37 cellular contexts compared by ENCODE assay signal in genomic region chr16:2804728-2805127, GRCh38. TPM values are rescaled to one million over a fixed set of nuclear protein-coding genes. Genes with fewer than 3 reads are reported as not detected.
"Had no signal": no experiment of that assay in that cellular context is flagged by ENCODE, and none has a peak within 500 bp of the region (broad histone marks: within the 10 kb centered on the region; RNA-seq: fewer than 3 reads in every experiment).

No MANE protein-coding gene starts in this region.

- H3K27ac Mint-ChIP-seq: activated B cell treated with CpG ODN at 0.5 μM for 24 hours; activated CD8-positive, alpha-beta memory T cell treated with anti-CD3 and anti-CD28 coated beads, Interleukin-2, amount 10 ng/mL, durations not matched to agents 7 days and 5 days; activated CD8-positive, alpha-beta T cell treated with anti-CD3 and anti-CD28 coated beads, Interleukin-2, amount 10 ng/mL, durations not matched to agents 7 days and 5 days; activated naive CD4-positive, alpha-beta T cell treated with anti-CD3 and anti-CD28 coated beads, Interleukin-2, amount 10 ng/mL, durations not matched to agents 7 days and 5 days; activated naive CD8-positive, alpha-beta T cell treated with anti-CD3 and anti-CD28 coated beads, Interleukin-2, amount 10 ng/mL, durations not matched to agents 7 days and 5 days; activated T-cell treated with anti-CD3 and anti-CD28 coated beads, Interleukin-2, amount 50 U/mL, for 24 hours; activated T-cell treated with anti-CD3 and anti-CD28 coated beads, Interleukin-2, amount 50 U/mL, for 72 hours; brain; dendritic cell treated with granulocyte-macrophage colony-stimulating factor and Interleukin-4, amounts not matched to agents 40 ng/mL and 50 ng/mL, for 4 days; effector memory CD8-positive, alpha-beta T cell; T-helper 17 cell; T-helper 2 cell treated with Interferon-gamma antibody and Interleukin-4, amounts not matched to agents 5 μg/mL and 100 μg/mL, for 36 hours had no signal

- ATAC-seq: activated CD4-positive, CD25-positive, alpha-beta regulatory T cell treated with anti-CD3 and anti-CD28 coated beads, Interleukin-2, amount 50 U/mL, for 24 hours; activated CD8-positive, alpha-beta memory T cell treated with anti-CD3 and anti-CD28 coated beads, Interleukin-2, amount 10 ng/mL, durations not matched to agents 7 days and 5 days; activated CD8-positive, alpha-beta T cell treated with anti-CD3 and anti-CD28 coated beads, Interleukin-2, amount 10 ng/mL, durations not matched to agents 7 days and 5 days; activated naive CD4-positive, alpha-beta T cell treated with anti-CD3 and anti-CD28 coated beads, Interleukin-2, amount 50 U/mL, for 72 hours; activated T-cell treated with anti-CD3 and anti-CD28 coated beads, Interleukin-2, amount 50 U/mL, for 72 hours; effector memory CD8-positive, alpha-beta T cell; gastroesophageal sphincter; T-helper 17 cell had no signal

- H3K4me1 ChIP-seq: ascending aorta, breast epithelium, esophagus muscularis mucosa, gastroesophageal sphincter had no signal

- H3K36me3 ChIP-seq: ascending aorta, breast epithelium, cardiac muscle cell, esophagus muscularis mucosa, gastroesophageal sphincter, WERI-Rb-1 had no signal

- H3K36me3 Mint-ChIP-seq: activated CD8-positive, alpha-beta memory T cell treated with anti-CD3 and anti-CD28 coated beads, Interleukin-2, amount 10 ng/mL, durations not matched to agents 7 days and 5 days; activated naive CD4-positive, alpha-beta T cell treated with anti-CD3 and anti-CD28 coated beads, Interleukin-2, amount 10 ng/mL, durations not matched to agents 7 days and 5 days; activated naive CD8-positive, alpha-beta T cell treated with anti-CD3 and anti-CD28 coated beads, Interleukin-2, amount 10 ng/mL, durations not matched to agents 7 days and 5 days; brain had no signal

- DNase-seq: activated B cell treated with CpG ODN at 0.5 μM for 24 hours; activated CD4-positive, alpha-beta T cell treated with anti-CD3 and anti-CD28 coated beads for 48 hours; activated CD4-positive, alpha-beta T cell treated with anti-CD3 and anti-CD28 coated beads, Interleukin-2, amount 50 U/mL, for 1 hour; activated CD4-positive, alpha-beta T cell treated with anti-CD3 and anti-CD28 coated beads, Interleukin-2, amount 50 U/mL, for 48 hours; activated CD8-positive, alpha-beta memory T cell treated with anti-CD3 and anti-CD28 coated beads, Interleukin-2, amount 10 ng/mL, durations not matched to agents 7 days and 5 days; activated CD8-positive, alpha-beta memory T cell treated with anti-CD3 and anti-CD28 coated beads, Interleukin-2, amount 50 U/mL, for 48 hours; activated CD8-positive, alpha-beta T cell treated with anti-CD3 and anti-CD28 coated beads, Interleukin-2, amount 10 ng/mL, durations not matched to agents 7 days and 5 days; activated gamma-delta T cell; activated naive CD4-positive, alpha-beta T cell; activated naive CD4-positive, alpha-beta T cell treated with anti-CD3 and anti-CD28 coated beads, Interleukin-2, amount 10 ng/mL, durations not matched to agents 7 days and 5 days; activated naive CD8-positive, alpha-beta T cell treated with anti-CD3 and anti-CD28 coated beads, Interleukin-2, amount 10 ng/mL, durations not matched to agents 7 days and 5 days; activated T-cell treated with anti-CD3 and anti-CD28 coated beads for 4 hours; activated T-cell treated with anti-CD3 and anti-CD28 coated beads, Interleukin-2, amount 50 U/mL, for 24 hours; activated T-cell treated with anti-CD3 and anti-CD28 coated beads, Interleukin-2, amount 50 U/mL, for 72 hours; central memory CD4-positive, alpha-beta T cell; cerebellar nuclear complex; effector memory CD8-positive, alpha-beta T cell; erythroblast; foreskin melanocyte; T-helper 1 cell; T-helper 17 cell; T1000; WERI-Rb-1 had no signal

- H3K4me1 Mint-ChIP-seq: activated B cell treated with CpG ODN at 0.5 μM for 24 hours; activated CD8-positive, alpha-beta memory T cell treated with anti-CD3 and anti-CD28 coated beads, Interleukin-2, amount 10 ng/mL, durations not matched to agents 7 days and 5 days; activated naive CD4-positive, alpha-beta T cell treated with anti-CD3 and anti-CD28 coated beads, Interleukin-2, amount 10 ng/mL, durations not matched to agents 7 days and 5 days; brain had no signal

- H3K27ac ChIP-seq: ascending aorta, breast epithelium, cardiac muscle cell, coronary artery, dorsolateral prefrontal cortex, esophagus muscularis mucosa, gastroesophageal sphincter, WERI-Rb-1 had no signal

- H3K27me3 ChIP-seq: ascending aorta, breast epithelium had no signal

- H3K4me3 ChIP-seq: ascending aorta, breast epithelium, cardiac muscle cell, coronary artery, dorsolateral prefrontal cortex, esophagus muscularis mucosa, gastroesophageal sphincter had no signal

- H3K4me3 Mint-ChIP-seq: activated B cell treated with CpG ODN at 0.5 μM for 24 hours; activated CD8-positive, alpha-beta memory T cell treated with anti-CD3 and anti-CD28 coated beads, Interleukin-2, amount 10 ng/mL, durations not matched to agents 7 days and 5 days; activated CD8-positive, alpha-beta T cell treated with anti-CD3 and anti-CD28 coated beads, Interleukin-2, amount 10 ng/mL, durations not matched to agents 7 days and 5 days; activated naive CD4-positive, alpha-beta T cell treated with anti-CD3 and anti-CD28 coated beads, Interleukin-2, amount 10 ng/mL, durations not matched to agents 7 days and 5 days; activated naive CD8-positive, alpha-beta T cell treated with anti-CD3 and anti-CD28 coated beads, Interleukin-2, amount 10 ng/mL, durations not matched to agents 7 days and 5 days; activated T-cell treated with anti-CD3 and anti-CD28 coated beads, Interleukin-2, amount 50 U/mL, for 24 hours; activated T-cell treated with anti-CD3 and anti-CD28 coated beads, Interleukin-2, amount 50 U/mL, for 72 hours; brain; dendritic cell treated with granulocyte-macrophage colony-stimulating factor and Interleukin-4, amounts not matched to agents 40 ng/mL and 50 ng/mL, for 4 days; effector memory CD8-positive, alpha-beta T cell; T-helper 17 cell; T-helper 2 cell treated with Interferon-gamma antibody and Interleukin-4, amounts not matched to agents 5 μg/mL and 100 μg/mL, for 36 hours had no signal

RNA-seq across cellular contexts. Expression of gene PRSS41, which starts 6.5 kb away (rescaled TPM):
- total RNA-seq: activated B cell treated with CpG ODN at 0.5 μM for 24 hours; activated CD8-positive, alpha-beta memory T cell treated with anti-CD3 and anti-CD28 coated beads for 36 hours; activated CD8-positive, alpha-beta memory T cell treated with anti-CD3 and anti-CD28 coated beads, Interleukin-2, amount 10 ng/mL, durations not matched to agents 7 days and 5 days; activated CD8-positive, alpha-beta T cell treated with anti-CD3 and anti-CD28 coated beads, Interleukin-2, amount 10 ng/mL, durations not matched to agents 7 days and 5 days; activated naive CD4-positive, alpha-beta T cell treated with anti-CD3 and anti-CD28 coated beads, Interleukin-2, amount 50 U/mL, for 72 hours; activated naive CD8-positive, alpha-beta T cell treated with anti-CD3 and anti-CD28 coated beads, Interleukin-2, amount 10 ng/mL, durations not matched to agents 7 days and 5 days; ascending aorta; breast epithelium; cardiac muscle cell; dorsolateral prefrontal cortex; esophagus muscularis mucosa; gastroesophageal sphincter; glomerular endothelial cell; T-helper 17 cell had no signal

RNA-seq across cellular contexts. Expression of gene PRSS21, which starts 12.3 kb away (rescaled TPM):
- total RNA-seq: ascending aorta, cardiac muscle cell, esophagus muscularis mucosa, gastroesophageal sphincter, glomerular endothelial cell had no signal

RNA-seq across cellular contexts. Expression of gene PRSS33, which starts 17.4 kb away (rescaled TPM):
- total RNA-seq: activated B cell treated with CpG ODN at 0.5 μM for 24 hours; activated CD8-positive, alpha-beta memory T cell treated with anti-CD3 and anti-CD28 coated beads, Interleukin-2, amount 10 ng/mL, durations not matched to agents 7 days and 5 days; activated CD8-positive, alpha-beta T cell treated with anti-CD3 and anti-CD28 coated beads, Interleukin-2, amount 10 ng/mL, durations not matched to agents 7 days and 5 days; activated naive CD4-positive, alpha-beta T cell treated with anti-CD3 and anti-CD28 coated beads, Interleukin-2, amount 50 U/mL, for 72 hours; breast epithelium; cardiac muscle cell; esophagus muscularis mucosa; gastroesophageal sphincter; glomerular endothelial cell; T-helper 17 cell had no signal

RNA-seq across cellular contexts. Expression of gene ZG16B, which starts 25.4 kb away (rescaled TPM):
- total RNA-seq: ascending aorta, cardiac muscle cell, esophagus muscularis mucosa, T-helper 17 cell had no signal
